11 cellular contexts compared by ENCODE assay signal in genomic region chr20:8431538-8432434, GRCh38.
A peak's percentile ranks its signal among the peaks of the same experiment; 100 is the strongest.
DNase-seq lines count a peak whose midpoint lies in the region; ATAC-seq and TF ChIP-seq lines count a peak whose summit lies in the region.
"Had no signal": no experiment of that assay in that cellular context is flagged by ENCODE, and none has a peak within 500 bp of the region (broad histone marks: within the 10 kb centered on the region; RNA-seq: fewer than 3 reads in every experiment).

No MANE protein-coding gene starts in this region.

- H2AFZ ChIP-seq in SK-N-SH (ENCODE audit: low read depth): peak overlapping the region; percentile 50

- peaks cover 4% of the 10 kb centered on the region; the same call in 1 of the 2 replicates for H3K79me2 ChIP-seq in SK-N-SH (ENCODE audit: insufficient read depth)

- H3K36me3 ChIP-seq in SK-N-SH (replicated peaks in 1 of 2; ENCODE audit: control insufficient read depth in 1 of 2, insufficient read depth in 2 of 2, low read length in 1 of 2) (no peaks in the 10 kb centered on the region), stomach smooth muscle (ENCODE audit: control insufficient read depth in 2 of 2, insufficient read depth in 2 of 2, low read length in 2 of 2) (no peaks in the 10 kb centered on the region)
- H3K36me3 ChIP-seq: esophagus squamous epithelium had no signal

- peak overlapping the region; percentile 82 to 99 for H3K27ac ChIP-seq in SK-N-SH (ENCODE audit: low read depth in 2 of 2, low read length in 1 of 2)
- peak overlapping the region; percentile 56 for H3K27ac ChIP-seq in stomach smooth muscle (ENCODE audit: low read length)

- peak overlapping the region; percentile 72 for H3K4me2 ChIP-seq in SK-N-SH

- peak overlapping the region; percentile 55; the same call in 1 of the 2 replicates for H3K9ac ChIP-seq in SK-N-SH
- H3K9ac ChIP-seq in stomach smooth muscle (ENCODE audit: low read length in 2 of 2): peak overlapping the region in 1 of 2 donors; percentile 13

- H3K9me3 ChIP-seq in SK-N-SH (no peaks in the 10 kb centered on the region), stomach smooth muscle (ENCODE audit: control insufficient read depth in 2 of 2, low read length in 2 of 2) (no peaks in the 10 kb centered on the region)
- H3K9me3 ChIP-seq: esophagus squamous epithelium had no signal

- no peaks in the 10 kb centered on the region for H3K27me3 ChIP-seq in SK-N-SH (ENCODE audit: insufficient read depth)
- no peaks in the 10 kb centered on the region for H3K27me3 ChIP-seq in stomach smooth muscle (ENCODE audit: control insufficient read depth in 1 of 2, insufficient read depth in 2 of 2, low read length in 2 of 2)
- H3K27me3 ChIP-seq: esophagus squamous epithelium had no signal

- peak overlapping the region; percentile 15 to 31 for H3K4me3 ChIP-seq in SK-N-SH (ENCODE audit: low read depth in 2 of 2, low read length in 1 of 2)
- peak overlapping the region in 1 of 2 donors; percentile 16 for H3K4me3 ChIP-seq in stomach smooth muscle (ENCODE audit: low read length in 2 of 2)
- H3K4me3 ChIP-seq: esophagus squamous epithelium had no signal

- POLR2A ChIA-PET in SK-N-SH (lab: Yijun Ruan, JAX): no interaction called here

- WGBS in SK-N-SH (ENCODE audit: low lambda C conversion rate): 15% methylated on average over 11 of the region's 11 CpGs

- H4K20me1 ChIP-seq in SK-N-SH (ENCODE audit: insufficient read depth): no peaks in the 10 kb centered on the region

- TF ChIP-seq EP300 in SK-N-SH (IDR thresholded peaks at IDR 0.05; ENCODE audit: borderline replicate concordance in 1 of 2, low read depth in 1 of 2, low read length in 1 of 2): peak; percentile 55 to 86; a peak in 3 of 4 replicates

- CTCF ChIA-PET in SK-N-SH (lab: Yijun Ruan, JAX): interaction anchor here (1.0 to 2.2 kb wide), 4 partner anchors 10 to 300 kb away, joined by 3 to 12 read pairs (median 4); partner anchors contain the start of gene PLCB1

- H3K9me2 ChIP-seq in SK-N-SH: no peaks in the 10 kb centered on the region

- peak; percentile 96 for DNase-seq in NCI-H2029 (lab: John Stamatoyannopoulos, UW)
- peak; percentile 62 for DNase-seq in SK-N-SH
- DNase-seq in iPS-NIHi7 (ENCODE audit: extremely low spot score): peak; percentile 20
- no peak for DNase-seq in T-helper 9 cell
- DNase-seq: esophagus squamous epithelium, GDM1, naive B cell had no signal

- no peak for TF ChIP-seq CTCF in SK-N-SH (IDR thresholded peaks at IDR 0.05)

- ATAC-seq in GM18868 (IDR thresholded peaks at IDR 0.05; ENCODE audit: unreplicated experiment) (no peak), GM21515 (IDR thresholded peaks at IDR 0.05; ENCODE audit: unreplicated experiment) (no peak), HG03108 (IDR thresholded peaks at IDR 0.05; ENCODE audit: unreplicated experiment) (no peak)

- TF ChIP-seq RAD21 in SK-N-SH (IDR thresholded peaks at IDR 0.05; ENCODE audit: low read length): peak; percentile 41

- H3F3A ChIP-seq in SK-N-SH (replicated peaks; ENCODE audit: insufficient read depth): peaks cover 29% of the 10 kb centered on the region

- H3K4me1 ChIP-seq in SK-N-SH (ENCODE audit: control insufficient read depth in 1 of 2, insufficient read depth in 2 of 2, low read depth in 1 of 2, low read length in 1 of 2) (peaks cover 25 to 36% of the 10 kb centered on the region in 2 experiments), stomach smooth muscle (ENCODE audit: control insufficient read depth, insufficient read depth, low read length) (peaks cover 13% of the 10 kb centered on the region)

TF ChIP-seq in SK-N-SH, 30 proteins besides CTCF, POLR2A, EP300 and RAD21 (continues in another document):
- no peak; the same call in none of the 2 replicates for TF ChIP-seq MXI1 (IDR thresholded peaks at IDR 0.05; ENCODE audit: low read depth, low read length)
- no peak for TF ChIP-seq USF2 (IDR thresholded peaks at IDR 0.05; ENCODE audit: borderline replicate concordance, low read depth, low read length)
- TF ChIP-seq POLR2AphosphoS5 (IDR thresholded peaks at IDR 0.05; ENCODE audit: low read depth, low read length): peak; percentile 45; the same call in 1 of the 2 replicates
- TF ChIP-seq GABPA (IDR thresholded peaks at IDR 0.05; ENCODE audit: low read depth): no peak; the same call in 1 of the 2 replicates
- TF ChIP-seq YY1 (IDR thresholded peaks at IDR 0.05; ENCODE audit: low read depth): no peak
- TF ChIP-seq IRF3 (IDR thresholded peaks at IDR 0.05; ENCODE audit: low read depth, low read length): no peak
- TF ChIP-seq, protein P1, sequence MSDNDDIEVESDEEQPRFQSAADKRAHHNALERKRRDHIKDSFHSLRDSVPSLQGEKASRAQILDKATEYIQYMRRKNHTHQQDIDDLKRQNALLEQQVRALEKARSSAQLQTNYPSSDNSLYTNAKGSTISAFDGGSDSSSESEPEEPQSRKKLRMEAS (IDR thresholded peaks at IDR 0.05; ENCODE audit: low read depth): peak; percentile 46; the same call in 1 of the 2 replicates
- TF ChIP-seq JUND (IDR thresholded peaks at IDR 0.05): 0 out of 2 replicates have a peak, but pooled peaks have one; percentile 31
- TF ChIP-seq TAF1 (IDR thresholded peaks at IDR 0.05; ENCODE audit: borderline replicate concordance, low read depth, low read length): no peak; the same call in 1 of the 2 replicates
- TF ChIP-seq TEAD4 (IDR thresholded peaks at IDR 0.05; ENCODE audit: borderline replicate concordance, insufficient read depth): peak; percentile 53; the same call in 1 of the 2 replicates
- TF ChIP-seq SIN3A (IDR thresholded peaks at IDR 0.05; ENCODE audit: borderline replicate concordance, low read depth, low read length): 0 out of 2 replicates have a peak, but pooled peaks have one; percentile 27
- TF ChIP-seq ELF1 (IDR thresholded peaks at IDR 0.05): 0 out of 2 replicates have a peak, but pooled peaks have one; percentile 36
- no peak for TF ChIP-seq NRF1 (IDR thresholded peaks at IDR 0.05; ENCODE audit: low read depth, low read length)
- peak; percentile 77; the same call in 1 of the 2 replicates for TF ChIP-seq RXRA (IDR thresholded peaks at IDR 0.05; ENCODE audit: borderline replicate concordance, low read depth)
- TF ChIP-seq GATA2 (CRISPR knock-in tag; IDR thresholded peaks at IDR 0.05): no peak; the same call in none of the 2 replicates
- TF ChIP-seq CHD2 (IDR thresholded peaks at IDR 0.05; ENCODE audit: low read length, partially characterized antibody): no peak
- no peak for TF ChIP-seq MEF2A (IDR thresholded peaks at IDR 0.05; ENCODE audit: borderline replicate concordance, low read depth)
- peak; percentile 87 for TF ChIP-seq PBX3 (IDR thresholded peaks at IDR 0.05)
- peak; percentile 96 for TF ChIP-seq NFIC (IDR thresholded peaks at IDR 0.05; ENCODE audit: borderline replicate concordance)
- peak; percentile 66; the same call in 1 of the 2 replicates for TF ChIP-seq FOXJ3 (CRISPR knock-in tag; IDR thresholded peaks at IDR 0.05)
- TF ChIP-seq REST (IDR thresholded peaks at IDR 0.05; ENCODE audit: low read depth, low read length): no peak
